Comparison of ENCODE assay signal across 1 cellular context in the genomic region with DNA sequence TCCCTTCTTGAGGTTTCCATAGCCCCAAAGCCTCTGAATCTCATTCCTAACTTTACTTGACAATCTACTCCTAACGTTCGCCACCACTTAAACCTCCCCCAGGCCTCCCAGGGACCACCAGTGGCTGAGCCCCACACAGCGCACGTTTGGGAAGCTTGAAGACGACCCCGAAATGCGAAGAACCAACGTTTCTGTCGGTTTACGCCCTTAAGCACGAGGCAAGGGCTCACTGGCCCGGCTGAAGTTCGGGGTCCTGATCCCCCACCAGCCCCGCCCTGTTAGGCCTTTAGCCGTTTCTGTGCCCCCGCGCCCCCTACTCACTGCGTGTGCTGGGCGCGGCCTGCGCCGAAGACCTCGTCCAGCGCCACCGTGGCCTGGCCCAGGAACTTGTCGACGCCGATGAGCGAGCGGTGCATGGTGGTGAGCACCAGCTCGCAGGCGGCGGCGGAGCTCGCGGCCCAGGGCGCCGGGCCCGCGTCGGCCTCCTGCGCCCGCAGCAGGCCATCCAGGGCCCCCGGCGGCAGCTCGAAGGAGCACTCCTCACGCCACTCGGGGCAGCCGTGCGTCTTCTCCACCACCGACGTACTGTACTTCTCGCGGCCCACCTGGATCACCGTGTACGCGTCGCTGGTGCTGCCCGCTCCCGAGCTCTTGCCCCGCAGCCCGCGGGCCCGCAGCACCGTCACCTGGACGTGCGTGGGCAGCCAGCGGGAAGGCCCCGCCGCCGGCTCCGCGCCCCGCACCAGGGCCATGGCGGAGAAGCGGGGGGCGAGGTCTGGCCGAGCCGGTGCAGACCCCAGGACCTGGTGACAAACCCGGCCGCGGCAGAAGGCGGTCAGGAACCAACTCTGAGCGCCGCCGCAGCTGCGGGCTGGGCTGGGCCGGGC.
TF ChIP-seq lines count a peak whose summit lies in the region.

No MANE protein-coding gene starts in this region.

TF ChIP-seq in HepG2, 621 proteins besides CTCF, POLR2A, EP300 and RAD21 (continued from another document and continues in another):
- TF ChIP-seq, protein P1, sequence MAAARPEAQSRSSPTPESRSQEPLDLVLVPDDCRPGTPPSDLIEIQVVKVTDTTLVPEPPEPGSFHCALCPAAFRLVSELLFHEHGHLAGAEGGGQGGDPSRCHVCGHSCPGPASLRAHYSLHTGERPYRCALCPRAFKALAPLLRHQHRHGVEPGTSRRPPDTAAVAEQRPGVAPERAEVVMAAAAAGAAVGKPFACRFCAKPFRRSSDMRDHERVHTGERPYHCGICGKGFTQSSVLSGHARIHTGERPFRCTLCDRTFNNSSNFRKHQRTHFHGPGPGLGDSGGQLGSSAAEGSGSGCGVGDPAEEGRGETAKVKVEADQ (CRISPR knock-in tag; IDR thresholded peaks at IDR 0.05; ENCODE audit: borderline replicate concordance) = peak; percentile 56
- TF ChIP-seq CEBPB (IDR thresholded peaks at IDR 0.05; ENCODE audit: borderline replicate concordance, low read depth, low read length) = no peak
- peak; percentile 42 for TF ChIP-seq HNRNPLL (IDR thresholded peaks at IDR 0.05; ENCODE audit: low read depth, low read length, poor library complexity, severe bottlenecking)
- TF ChIP-seq DMTF1 (CRISPR knock-in tag; IDR thresholded peaks at IDR 0.05) = no peak
- 0 out of 2 replicates have a peak, but pooled peaks have one; percentile 80 for TF ChIP-seq ZNF713 (CRISPR knock-in tag; IDR thresholded peaks at IDR 0.05)
- no peak for TF ChIP-seq ZNF83 (CRISPR knock-in tag; IDR thresholded peaks at IDR 0.05; ENCODE audit: borderline replicate concordance)
- peak; percentile 87 for TF ChIP-seq ZNF142 (CRISPR knock-in tag; IDR thresholded peaks at IDR 0.05)
- no peak for TF ChIP-seq ZNF260 (CRISPR knock-in tag; IDR thresholded peaks at IDR 0.05; ENCODE audit: borderline replicate concordance, low read depth)
- TF ChIP-seq PLSCR1 (CRISPR knock-in tag; IDR thresholded peaks at IDR 0.05; ENCODE audit: borderline replicate concordance) = no peak
- TF ChIP-seq SP140L (CRISPR knock-in tag; IDR thresholded peaks at IDR 0.05; ENCODE audit: borderline replicate concordance) = no peak
- TF ChIP-seq, protein P2, sequence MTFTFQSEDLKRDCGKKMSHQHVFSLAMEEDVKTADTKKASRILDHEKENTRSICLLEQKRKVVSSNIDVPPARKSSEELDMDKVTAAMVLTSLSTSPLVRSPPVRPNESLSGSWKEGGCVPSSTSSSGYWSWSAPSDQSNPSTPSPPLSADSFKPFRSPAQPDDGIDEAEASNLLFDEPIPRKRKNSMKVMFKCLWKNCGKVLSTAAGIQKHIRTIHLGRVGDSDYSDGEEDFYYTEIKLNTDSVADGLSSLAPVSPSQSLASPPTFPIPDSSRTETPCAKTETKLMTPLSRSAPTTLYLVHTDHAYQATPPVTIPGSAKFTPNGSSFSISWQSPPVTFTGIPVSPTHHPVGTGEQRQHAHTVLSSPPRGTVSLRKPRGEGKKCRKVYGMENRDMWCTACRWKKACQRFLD (CRISPR knock-in tag; IDR thresholded peaks at IDR 0.05; ENCODE audit: borderline replicate concordance) = no peak
- TF ChIP-seq PHF5A (CRISPR knock-in tag; IDR thresholded peaks at IDR 0.05; ENCODE audit: low read depth, unreplicated experiment) = no peak
- TF ChIP-seq ZSCAN12 (CRISPR knock-in tag; IDR thresholded peaks at IDR 0.05) = 0 out of 2 replicates have a peak, but pooled peaks have one; percentile 36
- no peak for TF ChIP-seq AKAP8 (CRISPR knock-in tag; IDR thresholded peaks at IDR 0.05)
- 0 out of 2 replicates have a peak, but pooled peaks have one; percentile 32 for TF ChIP-seq TAF1 (CRISPR knock-in tag; IDR thresholded peaks at IDR 0.05)
- no peak for TF ChIP-seq SIN3B (IDR thresholded peaks at IDR 0.05; ENCODE audit: low read length)
- peak; percentile 97 for TF ChIP-seq ZSCAN21 (CRISPR knock-in tag; IDR thresholded peaks at IDR 0.05; ENCODE audit: borderline replicate concordance)
- no peak for TF ChIP-seq GATAD2A (CRISPR knock-in tag; IDR thresholded peaks at IDR 0.05)
- peak; percentile 85; the same call in 1 of the 2 replicates for TF ChIP-seq CHCHD3 (CRISPR knock-in tag; IDR thresholded peaks at IDR 0.05)
- 0 out of 2 replicates have a peak, but pooled peaks have one; percentile 19 for TF ChIP-seq JUND (CRISPR knock-in tag; IDR thresholded peaks at IDR 0.05)
- no peak for TF ChIP-seq ZNF7 (CRISPR knock-in tag; IDR thresholded peaks at IDR 0.05)
- TF ChIP-seq BRD4 (CRISPR knock-in tag; IDR thresholded peaks at IDR 0.05) = peak; percentile 30; the same call in 1 of the 2 replicates
- 0 out of 2 replicates have a peak, but pooled peaks have one; percentile 42 for TF ChIP-seq SATB2 (CRISPR knock-in tag; IDR thresholded peaks at IDR 0.05)
- TF ChIP-seq KAT2B (IDR thresholded peaks at IDR 0.05; ENCODE audit: borderline replicate concordance, low read depth, low read length) = no peak
- no peak for TF ChIP-seq NCOA2 (CRISPR knock-in tag; IDR thresholded peaks at IDR 0.05)
- TF ChIP-seq TIGD3 (CRISPR knock-in tag; IDR thresholded peaks at IDR 0.05; ENCODE audit: borderline replicate concordance) = peak; percentile 56; the same call in 1 of the 2 replicates
- TF ChIP-seq ZNF33B (CRISPR knock-in tag; IDR thresholded peaks at IDR 0.05) = peak; percentile 78; the same call in 1 of the 2 replicates
- no peak for TF ChIP-seq CEBPZ (IDR thresholded peaks at IDR 0.05; ENCODE audit: low read length)
- TF ChIP-seq THAP11 (CRISPR knock-in tag; IDR thresholded peaks at IDR 0.05) = peak; percentile 44
- no peak for TF ChIP-seq SMARCE1 (IDR thresholded peaks at IDR 0.05; ENCODE audit: borderline replicate concordance)
- TF ChIP-seq, protein P3, sequence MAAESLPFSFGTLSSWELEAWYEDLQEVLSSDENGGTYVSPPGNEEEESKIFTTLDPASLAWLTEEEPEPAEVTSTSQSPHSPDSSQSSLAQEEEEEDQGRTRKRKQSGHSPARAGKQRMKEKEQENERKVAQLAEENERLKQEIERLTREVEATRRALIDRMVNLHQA (CRISPR knock-in tag; IDR thresholded peaks at IDR 0.05) = no peak
- TF ChIP-seq GTF3A (CRISPR knock-in tag; conservative IDR thresholded peaks at IDR 0.05) = no peak
- no peak for TF ChIP-seq MAF1 (CRISPR knock-in tag; IDR thresholded peaks at IDR 0.05; ENCODE audit: borderline replicate concordance)
- TF ChIP-seq TRIM22 (IDR thresholded peaks at IDR 0.05) = no peak
- no peak for TF ChIP-seq NFE2L2 (IDR thresholded peaks at IDR 0.05; ENCODE audit: low read length)
- TF ChIP-seq FOXK2 (IDR thresholded peaks at IDR 0.05) = no peak
- TF ChIP-seq RXRB (CRISPR knock-in tag; IDR thresholded peaks at IDR 0.05; ENCODE audit: borderline replicate concordance) = no peak
- TF ChIP-seq FOXA3 (CRISPR knock-in tag; IDR thresholded peaks at IDR 0.05) = no peak; the same call in none of the 2 replicates
- TF ChIP-seq FOXP1 (IDR thresholded peaks at IDR 0.05) = no peak
- no peak for TF ChIP-seq FOXP1 (CRISPR knock-in tag; IDR thresholded peaks at IDR 0.05)
